Comparison of ENCODE assay signal across 8 cellular contexts in genomic region chr4:1345905-1346780, GRCh38. TPM values are rescaled to one million over a fixed set of nuclear protein-coding genes. Genes with fewer than 3 reads are reported as not detected.
DNase-seq lines count a peak whose midpoint lies in the region; ATAC-seq and TF ChIP-seq lines count a peak whose summit lies in the region.

No MANE protein-coding gene starts in this region.

- under 1% methylated on average over 23 of the region's 76 CpGs for WGBS in prostate gland

- H3K9ac ChIP-seq in BLaER1 treated with 17β-estradiol and CSF1 and Interleukin-3, amounts not matched to agents 10 nM and 100 nM = peak overlapping the region; percentile 83 to 95 (median 92)

- intact Hi-C loops in left ventricle myocardium inferior (cut with micrococcal nuclease) = loop anchor here (10.0 kb wide), 1 partner anchor 91 kb away; no protein-coding TSS in a partner anchor
- intact Hi-C loops in prostate gland (cut with DNase I) = loop anchor here (1.0 to 5.0 kb wide), 4 partner anchors 54 to 335 kb away; partner anchors contain the start of genes CTBP1 and FGFRL1

- peak; percentile 0 for ATAC-seq in GM18858 (IDR thresholded peaks at IDR 0.05; ENCODE audit: unreplicated experiment)
- ATAC-seq in HG03135 (IDR thresholded peaks at IDR 0.05; ENCODE audit: unreplicated experiment) = peak; percentile 30
- ATAC-seq in RWPE2 (ENCODE audit: low read depth) = peak; percentile 39
- ATAC-seq in activated naive CD8-positive, alpha-beta T cell treated with anti-CD3 and anti-CD28 coated beads, Interleukin-2, amount 10 ng/mL, durations not matched to agents 7 days and 5 days (ENCODE audit: low read depth) = peak; percentile 35
- ATAC-seq in HG03457 (IDR thresholded peaks at IDR 0.05; ENCODE audit: unreplicated experiment) = no peak

- H3K4me1 Mint-ChIP-seq in activated naive CD8-positive, alpha-beta T cell treated with anti-CD3 and anti-CD28 coated beads, Interleukin-2, amount 10 ng/mL, durations not matched to agents 7 days and 5 days = peaks cover 21% of the 10 kb centered on the region

- DNase-seq in RWPE2 (ENCODE audit: low spot score) (no peak), left ventricle myocardium inferior (peak; percentile 61), prostate gland (ENCODE audit: low spot score) (peak; percentile 23)
- peak; percentile 64 for DNase-seq in activated naive CD8-positive, alpha-beta T cell treated with anti-CD3 and anti-CD28 coated beads, Interleukin-2, amount 10 ng/mL, durations not matched to agents 7 days and 5 days

- H3K27ac ChIP-seq in BLaER1 treated with 17β-estradiol and CSF1 and Interleukin-3, amounts not matched to agents 10 nM and 100 nM = peak overlapping the region; percentile 84 to 98 (median 90)
- H3K27ac ChIP-seq in RWPE2 (ENCODE audit: poor library complexity, severe bottlenecking) (peak overlapping the region; percentile 87), left ventricle myocardium inferior (replicated peaks) (peak overlapping the region; percentile 100), prostate gland (peak overlapping the region; percentile 95 to 100)

- H3K4me3 ChIP-seq in BLaER1 treated with 17β-estradiol and CSF1 and Interleukin-3, amounts not matched to agents 10 nM and 100 nM = peak overlapping the region; percentile 77 to 97 (median 95)
- H3K4me3 ChIP-seq in RWPE2 (ENCODE audit: severe bottlenecking) (peak overlapping the region; percentile 82), left ventricle myocardium inferior (peak overlapping the region; percentile 88), prostate gland (peak overlapping the region; percentile 96 to 99)

- H3K9me3 ChIP-seq in BLaER1 treated with 17β-estradiol and CSF1 and Interleukin-3, amounts not matched to agents 10 nM and 100 nM (replicated peaks in 1 of 11) = no peaks in the 10 kb centered on the region
- H3K9me3 ChIP-seq in RWPE2 (ENCODE audit: severe bottlenecking) (no peaks in the 10 kb centered on the region), left ventricle myocardium inferior (replicated peaks) (no peaks in the 10 kb centered on the region), prostate gland (no peaks in the 10 kb centered on the region)

- TF ChIP-seq CTCF in RWPE2 (IDR thresholded peaks at IDR 0.05; ENCODE audit: poor library complexity, severe bottlenecking) = peak; percentile 37
- TF ChIP-seq CTCF in left ventricle myocardium inferior (IDR thresholded peaks at IDR 0.05; ENCODE audit: borderline replicate concordance) = peak; percentile 46
- TF ChIP-seq CTCF in prostate gland (IDR thresholded peaks at IDR 0.05) = peak in 1 of 4 experiments; percentile 44

- H3K27me3 ChIP-seq in BLaER1 treated with 17β-estradiol and CSF1 and Interleukin-3, amounts not matched to agents 10 nM and 100 nM = no peaks in the 10 kb centered on the region
- H3K27me3 ChIP-seq in RWPE2 (ENCODE audit: insufficient read depth, poor library complexity, severe bottlenecking) (no peaks in the 10 kb centered on the region), left ventricle myocardium inferior (ENCODE audit: low read depth) (no peaks in the 10 kb centered on the region), prostate gland (replicated peaks; ENCODE audit: insufficient read depth) (no peaks in the 10 kb centered on the region)

- H3K4me1 ChIP-seq in BLaER1 treated with 17β-estradiol and CSF1 and Interleukin-3, amounts not matched to agents 10 nM and 100 nM = peaks cover 36 to 53% (median 47%) of the 10 kb centered on the region in 10 experiments
- H3K4me1 ChIP-seq in RWPE2 (ENCODE audit: insufficient read depth, poor library complexity, severe bottlenecking) (no peaks in the 10 kb centered on the region), left ventricle myocardium inferior (peaks cover 54% of the 10 kb centered on the region), prostate gland (replicated peaks) (peaks cover 13% of the 10 kb centered on the region)

- no peaks in the 10 kb centered on the region for H3K27me3 Mint-ChIP-seq in activated naive CD8-positive, alpha-beta T cell treated with anti-CD3 and anti-CD28 coated beads, Interleukin-2, amount 10 ng/mL, durations not matched to agents 7 days and 5 days

- TF ChIP-seq POLR2A in prostate gland (IDR thresholded peaks at IDR 0.05) = no peak

- H3K4me3 Mint-ChIP-seq in activated naive CD8-positive, alpha-beta T cell treated with anti-CD3 and anti-CD28 coated beads, Interleukin-2, amount 10 ng/mL, durations not matched to agents 7 days and 5 days = peak overlapping the region; percentile 98

- peaks cover 0 to 6% (median 0%) of the 10 kb centered on the region in 11 experiments; a peak in 1 of 22 replicates for H4K20me1 ChIP-seq in BLaER1 treated with 17β-estradiol and CSF1 and Interleukin-3, amounts not matched to agents 10 nM and 100 nM

- H3K4me2 ChIP-seq in BLaER1 treated with 17β-estradiol and CSF1 and Interleukin-3, amounts not matched to agents 10 nM and 100 nM = peak overlapping the region; percentile 86 to 98 (median 93)

- peak overlapping the region; percentile 94 for H3K27ac Mint-ChIP-seq in activated naive CD8-positive, alpha-beta T cell treated with anti-CD3 and anti-CD28 coated beads, Interleukin-2, amount 10 ng/mL, durations not matched to agents 7 days and 5 days

- peaks cover 5% of the 10 kb centered on the region for H3K36me3 Mint-ChIP-seq in activated naive CD8-positive, alpha-beta T cell treated with anti-CD3 and anti-CD28 coated beads, Interleukin-2, amount 10 ng/mL, durations not matched to agents 7 days and 5 days

- H3K36me3 ChIP-seq in BLaER1 treated with 17β-estradiol and CSF1 and Interleukin-3, amounts not matched to agents 10 nM and 100 nM = peaks cover 2 to 17% (median 8%) of the 10 kb centered on the region in 11 experiments; a peak in 21 of 22 replicates
- peaks cover 8% of the 10 kb centered on the region for H3K36me3 ChIP-seq in RWPE2 (ENCODE audit: low read depth)
- peaks cover 14% of the 10 kb centered on the region for H3K36me3 ChIP-seq in left ventricle myocardium inferior
- H3K36me3 ChIP-seq in prostate gland = peaks cover 0 to 2% of the 10 kb centered on the region in 2 donors

- no peaks in the 10 kb centered on the region for H3K9me3 Mint-ChIP-seq in activated naive CD8-positive, alpha-beta T cell treated with anti-CD3 and anti-CD28 coated beads, Interleukin-2, amount 10 ng/mL, durations not matched to agents 7 days and 5 days

- POLR2A ChIA-PET in activated naive CD8-positive, alpha-beta T cell treated with anti-CD3 and anti-CD28 coated beads, Interleukin-2, amount 10 ng/mL, durations not matched to agents 7 days and 5 days (lab: Charles Lee) = interaction anchor here (0.6 to 3.3 kb wide), 21 partner anchors 9 to 517 kb away, joined by 3 to 66 read pairs (median 5); partner anchors contain the start of genes CTBP1, MAEA and SLBP

RNA-seq across cellular contexts. Expression of gene UVSSA, which starts 0.9 kb away (rescaled TPM):
- 10 to 100 TPM; 30.0 to 30.9 TPM for total RNA-seq in activated naive CD8-positive, alpha-beta T cell treated with anti-CD3 and anti-CD28 coated beads, Interleukin-2, amount 10 ng/mL, durations not matched to agents 7 days and 5 days
- total RNA-seq in left ventricle myocardium inferior = 5.9 TPM
- total RNA-seq in prostate gland = 10 to 100 TPM; 20.8 to 47.9 TPM

RNA-seq across cellular contexts. Expression of gene MAEA, which starts 56.5 kb away (rescaled TPM):
- total RNA-seq in activated naive CD8-positive, alpha-beta T cell treated with anti-CD3 and anti-CD28 coated beads, Interleukin-2, amount 10 ng/mL, durations not matched to agents 7 days and 5 days = 10 to 100 TPM; 73.2 to 82.9 TPM
- total RNA-seq in left ventricle myocardium inferior (49.5 TPM), prostate gland (100 to 1,000 TPM in 1 of 2 donors, 10 to 100 TPM in 1; 76.0 to 110 TPM)
